Comparison of ENCODE assay signal across 21 cellular contexts in genomic region chrX:50071507-50071906, GRCh38.
"Had no signal": no experiment of that assay in that cellular context is flagged by ENCODE, and none has a peak within 500 bp of the region (broad histone marks: within the 10 kb centered on the region; RNA-seq: fewer than 3 reads in every experiment).

No MANE protein-coding gene starts in this region.

- ATAC-seq: activated T-helper 17 cell treated with anti-CD3 and anti-CD28 coated beads, Interleukin-2, amount 50 U/mL, for 72 hours had no signal

- DNase-seq: activated CD4-positive, alpha-beta memory T cell treated with anti-CD3 and anti-CD28 coated beads for 36 hours; activated CD4-positive, alpha-beta T cell treated with anti-CD3 and anti-CD28 coated beads, Interleukin-2, amount 10 ng/mL, durations not matched to agents 7 days and 5 days; activated CD4-positive, CD25-positive, alpha-beta regulatory T cell; activated gamma-delta T cell treated with Interleukin-2 at 50 U/mL for 16 hours; activated naive CD4-positive, alpha-beta T cell treated with anti-CD3 and anti-CD28 coated beads, Interleukin-2, amount 10 ng/mL, durations not matched to agents 7 days and 5 days; activated naive CD8-positive, alpha-beta T cell treated with anti-CD3 and anti-CD28 coated beads for 36 hours; activated T-cell treated with anti-CD3 and anti-CD28 coated beads for 4 hours; activated T-cell treated with anti-CD3 and anti-CD28 coated beads, Interleukin-2, amount 50 U/mL, for 48 hours; brain microvascular endothelial cell; NCI-H1092; NCI-H1694 treated with DMSO at 0.1 percent for 48 hours; NCI-H2029 treated with DMSO at 0.1 percent for 48 hours; NCI-H510A treated with DMSO at 0.1 percent for 48 hours; NCI-H774; NK-92 treated with Interleukin-12 subunit alpha and Interleukin-12 subunit beta, amount 100 ng/mL, for 24 hours; Peyer's patch; Right ventricle myocardium superior; SJCRH30; SK-N-SH; SW 1271 had no signal
